Comparison of ENCODE assay signal across 27 cellular contexts in genomic region chr13:106232680-106233079, GRCh38.
DNase-seq lines count a peak whose midpoint lies in the region; ATAC-seq and TF ChIP-seq lines count a peak whose summit lies in the region.
"Had no signal": no experiment of that assay in that cellular context is flagged by ENCODE, and none has a peak within 500 bp of the region (broad histone marks: within the 10 kb centered on the region; RNA-seq: fewer than 3 reads in every experiment).

No MANE protein-coding gene starts in this region.

- no peak for DNase-seq in Right ventricle myocardium superior
- no peak for DNase-seq in left ventricle myocardium inferior
- DNase-seq in NCI-H128 (lab: John Stamatoyannopoulos, UW; ENCODE audit: unreplicated experiment) = peak; percentile 8
- peak; percentile 27 to 53 for DNase-seq in thyroid gland
- no peak for DNase-seq in COLO829 (ENCODE audit: low spot score)
- DNase-seq in NCI-H526 treated with DMSO at 0.1 percent for 48 hours (lab: John Stamatoyannopoulos, UW) = no peak
- DNase-seq: ACHN; activated naive CD4-positive, alpha-beta T cell treated with anti-CD3 and anti-CD28 coated beads, Interleukin-2, amount 10 ng/mL, durations not matched to agents 7 days and 5 days; adrenal gland; BE2C; brain microvascular endothelial cell; CD8-positive, alpha-beta T cell; DMS 273 treated with DMSO at 0.1 percent for 48 hours; dorsolateral prefrontal cortex; foreskin melanocyte; NCI-H1930; occipital lobe; OCI-M1; trophoblast cell had no signal

- peak overlapping the region in 4 of 5 experiments; percentile 8 to 59 (median 45) for H3K27ac Mint-ChIP-seq in brain
- H3K27ac Mint-ChIP-seq: activated naive CD4-positive, alpha-beta T cell treated with anti-CD3 and anti-CD28 coated beads, Interleukin-2, amount 10 ng/mL, durations not matched to agents 7 days and 5 days; activated T-helper 17 cell treated with anti-CD3 and anti-CD28 coated beads, Interleukin-2, amount 50 U/mL, for 72 hours; CD8-positive, alpha-beta T cell; natural killer cell treated with Interleukin-12 subunit alpha and Interleukin-12 subunit beta and Interleukin-15 and Interleukin-18, amount 100 ng/mL, for 72 hours; stimulated activated memory B cell treated with anti-CD40 and anti-IgM and Interleukin-4, amounts not matched to agents 10 μg/mL and 1 μg/mL and 100 μg/mL, for 72 hours had no signal

- 15 to 19% methylated on average over 3 of the region's 3 CpGs for WGBS in thyroid gland, 2 donors

- TF ChIP-seq CTCF in left ventricle myocardium inferior (IDR thresholded peaks at IDR 0.05; ENCODE audit: borderline replicate concordance) (no peak), brain (conservative IDR thresholded peaks at IDR 0.05) (no peak), thyroid gland (IDR thresholded peaks at IDR 0.05) (no peak)

- peak; percentile 71 for ATAC-seq in Right ventricle myocardium superior (ENCODE audit: poor library complexity)
- ATAC-seq in HG02763 (IDR thresholded peaks at IDR 0.05; ENCODE audit: unreplicated experiment) = no peak
- ATAC-seq: activated T-helper 17 cell treated with anti-CD3 and anti-CD28 coated beads, Interleukin-2, amount 50 U/mL, for 72 hours; CD8-positive, alpha-beta T cell; natural killer cell treated with Interleukin-12 subunit alpha and Interleukin-12 subunit beta and Interleukin-15 and Interleukin-18, amount 100 ng/mL, for 72 hours; stimulated activated memory B cell treated with anti-CD40 and anti-IgM and Interleukin-4, amounts not matched to agents 10 μg/mL and 1 μg/mL and 100 μg/mL, for 72 hours had no signal

- H3K27ac ChIP-seq in left ventricle myocardium inferior (replicated peaks) (no peak overlapping the region), thyroid gland (peak overlapping the region in 1 of 3 donors; percentile 6)
- H3K27ac ChIP-seq: adrenal gland, brain microvascular endothelial cell, dorsolateral prefrontal cortex, esophagus muscularis mucosa, KMS-11 had no signal

- H3K4me1 ChIP-seq in left ventricle myocardium inferior = no peaks in the 10 kb centered on the region
- H3K4me1 ChIP-seq in thyroid gland = peaks cover 0 to 6% of the 10 kb centered on the region in 2 donors
- H3K4me1 ChIP-seq: adrenal gland, HAP-1 had no signal

- no peak for TF ChIP-seq POLR2A in thyroid gland (IDR thresholded peaks at IDR 0.05)

- H3K9me3 ChIP-seq in left ventricle myocardium inferior (replicated peaks) (peaks cover 20% of the 10 kb centered on the region), thyroid gland (no peaks in the 10 kb centered on the region)
- H3K9me3 ChIP-seq: BE2C, esophagus muscularis mucosa, HAP-1 had no signal

- H3K9me3 Mint-ChIP-seq in brain = peaks cover 14 to 21% (median 16%) of the 10 kb centered on the region in 5 experiments
- H3K9me3 Mint-ChIP-seq: activated naive CD4-positive, alpha-beta T cell treated with anti-CD3 and anti-CD28 coated beads, Interleukin-2, amount 10 ng/mL, durations not matched to agents 7 days and 5 days; stimulated activated memory B cell treated with anti-CD40 and anti-IgM and Interleukin-4, amounts not matched to agents 10 μg/mL and 1 μg/mL and 100 μg/mL, for 72 hours had no signal

- H3K27me3 ChIP-seq in left ventricle myocardium inferior (ENCODE audit: low read depth) = peaks cover 39% of the 10 kb centered on the region
- H3K27me3 ChIP-seq in thyroid gland = no peaks in the 10 kb centered on the region
- H3K27me3 ChIP-seq: adrenal gland, BE2C, brain microvascular endothelial cell, dorsolateral prefrontal cortex, esophagus muscularis mucosa had no signal

- peaks cover 8% of the 10 kb centered on the region for H3K36me3 Mint-ChIP-seq in brain
- H3K36me3 Mint-ChIP-seq: activated naive CD4-positive, alpha-beta T cell treated with anti-CD3 and anti-CD28 coated beads, Interleukin-2, amount 10 ng/mL, durations not matched to agents 7 days and 5 days; CD8-positive, alpha-beta T cell; natural killer cell treated with Interleukin-12 subunit alpha and Interleukin-12 subunit beta and Interleukin-15 and Interleukin-18, amount 100 ng/mL, for 72 hours; stimulated activated memory B cell treated with anti-CD40 and anti-IgM and Interleukin-4, amounts not matched to agents 10 μg/mL and 1 μg/mL and 100 μg/mL, for 72 hours had no signal

- H3K4me3 ChIP-seq in left ventricle myocardium inferior (no peak overlapping the region), thyroid gland (replicated peaks in 1 of 3) (no peak overlapping the region)
- H3K4me3 ChIP-seq: adrenal gland, dorsolateral prefrontal cortex, esophagus muscularis mucosa, HAP-1 had no signal

- peaks cover 4% of the 10 kb centered on the region for H3K27me3 Mint-ChIP-seq in brain
- H3K27me3 Mint-ChIP-seq: activated naive CD4-positive, alpha-beta T cell treated with anti-CD3 and anti-CD28 coated beads, Interleukin-2, amount 10 ng/mL, durations not matched to agents 7 days and 5 days; activated T-helper 17 cell treated with anti-CD3 and anti-CD28 coated beads, Interleukin-2, amount 50 U/mL, for 72 hours; natural killer cell treated with Interleukin-12 subunit alpha and Interleukin-12 subunit beta and Interleukin-15 and Interleukin-18, amount 100 ng/mL, for 72 hours; stimulated activated memory B cell treated with anti-CD40 and anti-IgM and Interleukin-4, amounts not matched to agents 10 μg/mL and 1 μg/mL and 100 μg/mL, for 72 hours had no signal

- peak overlapping the region in 1 of 5 experiments; percentile 36 for H3K4me3 Mint-ChIP-seq in brain
- H3K4me3 Mint-ChIP-seq: activated naive CD4-positive, alpha-beta T cell treated with anti-CD3 and anti-CD28 coated beads, Interleukin-2, amount 10 ng/mL, durations not matched to agents 7 days and 5 days; activated T-helper 17 cell treated with anti-CD3 and anti-CD28 coated beads, Interleukin-2, amount 50 U/mL, for 72 hours; CD8-positive, alpha-beta T cell; natural killer cell treated with Interleukin-12 subunit alpha and Interleukin-12 subunit beta and Interleukin-15 and Interleukin-18, amount 100 ng/mL, for 72 hours; stimulated activated memory B cell treated with anti-CD40 and anti-IgM and Interleukin-4, amounts not matched to agents 10 μg/mL and 1 μg/mL and 100 μg/mL, for 72 hours had no signal

- H3K36me3 ChIP-seq in left ventricle myocardium inferior = no peaks in the 10 kb centered on the region
- H3K36me3 ChIP-seq in thyroid gland = no peaks in the 10 kb centered on the region
- H3K36me3 ChIP-seq: adrenal gland, BE2C, brain microvascular endothelial cell, esophagus muscularis mucosa, HAP-1 had no signal

- H3K4me1 Mint-ChIP-seq in brain = peaks cover 22% of the 10 kb centered on the region
- H3K4me1 Mint-ChIP-seq: activated naive CD4-positive, alpha-beta T cell treated with anti-CD3 and anti-CD28 coated beads, Interleukin-2, amount 10 ng/mL, durations not matched to agents 7 days and 5 days; activated T-helper 17 cell treated with anti-CD3 and anti-CD28 coated beads, Interleukin-2, amount 50 U/mL, for 72 hours; stimulated activated memory B cell treated with anti-CD40 and anti-IgM and Interleukin-4, amounts not matched to agents 10 μg/mL and 1 μg/mL and 100 μg/mL, for 72 hours had no signal

- intact Hi-C loops in Right ventricle myocardium superior (cut with DNase I) (no loop called here), left ventricle myocardium inferior (cut with micrococcal nuclease) (no loop called here), thyroid gland (cut with DNase I) (no loop called here)

Comparison
In these comparisons a context has a peak if more than half of its experiments do, and no peak if none do; other contexts are left out.
1. DNase-seq: peak in NCI-H128 (single experiment) and thyroid gland (2 of 2); none in Right ventricle myocardium superior (single experiment), left ventricle myocardium inferior (single experiment), COLO829 (single experiment) and NCI-H526 treated with DMSO at 0.1 percent for 48 hours (single experiment).